ENCODE assay signal across 8 cellular contexts in genomic region chr18:58223717-58224424, GRCh38.
DNase-seq lines count a peak whose midpoint lies in the region; ATAC-seq and TF ChIP-seq lines count a peak whose summit lies in the region.

No MANE protein-coding gene starts in this region.

- no peak overlapping the region for H3K4me3 ChIP-seq in mucosa of descending colon

- DNase-seq in NCI-H2196 (lab: John Stamatoyannopoulos, UW; ENCODE audit: unreplicated experiment) (peak; percentile 84), dedifferentiated amniotic fluid mesenchymal stem cell (ENCODE audit: extremely low spot score) (peak; percentile 77), mucosa of descending colon (peak in 2 of 3 donors; percentile 62 to 76), KBM-7 (no peak), GM19238 (ENCODE audit: insufficient read length, low spot score) (no peak), hypothalamus (lab: John Stamatoyannopoulos, UW) (no peak)

- H3K27ac ChIP-seq in C4-2B: peak overlapping the region; percentile 69

- in situ Hi-C loops in KBM-7 (cut with MboI; ENCODE audit: low pct_unique_long_range_greater_than_20kb, low sequenced_read_pairs): no loop called here

- peaks cover 25% of the 10 kb centered on the region for H3K4me1 ChIP-seq in mucosa of descending colon (ENCODE audit: low read depth)

- H3K9me3 ChIP-seq in mucosa of descending colon: no peaks in the 10 kb centered on the region

- no peak for TF ChIP-seq CTCF in C4-2B (conservative IDR thresholded peaks at IDR 0.05)
- no peak for TF ChIP-seq CTCF in mucosa of descending colon (IDR thresholded peaks at IDR 0.05)

- ATAC-seq in mucosa of descending colon: peak; percentile 75
- no peak for ATAC-seq in GM19455 (IDR thresholded peaks at IDR 0.05; ENCODE audit: unreplicated experiment)

- intact Hi-C loops in mucosa of descending colon (cut with DNase I, micrococcal nuclease): no loop called here

- H3K36me3 ChIP-seq in mucosa of descending colon (ENCODE audit: low read depth): no peaks in the 10 kb centered on the region

Comparison
In these comparisons a context has a peak if more than half of its experiments do, and no peak if none do; other contexts are left out.
1. DNase-seq: peak in NCI-H2196 (single experiment), dedifferentiated amniotic fluid mesenchymal stem cell (single experiment) and mucosa of descending colon (2 of 3); none in KBM-7 (single experiment), GM19238 (single experiment) and hypothalamus (0 of 51).